Comparison of ENCODE assay signal across 12 cellular contexts in the genomic region with DNA sequence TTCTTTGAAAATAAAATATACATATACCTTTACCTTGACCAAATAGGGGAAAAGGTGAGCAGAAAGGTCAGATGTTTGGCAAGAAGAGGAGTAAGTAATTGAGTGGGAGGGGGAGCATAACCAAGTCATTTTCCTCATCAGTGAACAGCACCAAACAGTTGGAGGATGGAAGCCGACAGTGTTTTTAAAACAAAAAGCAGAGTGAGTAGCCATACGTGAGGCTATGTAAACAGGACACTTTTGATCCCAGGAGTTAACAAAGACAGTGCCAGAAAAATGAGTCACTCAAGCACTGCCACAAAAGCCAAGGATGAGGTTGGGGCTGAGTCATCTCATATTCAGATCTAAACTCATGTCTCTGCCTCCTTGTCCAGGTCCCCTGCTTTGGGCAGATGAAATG.
A peak's percentile ranks its signal among the peaks of the same experiment; 100 is the strongest.
DNase-seq lines count a peak whose midpoint lies in the region; ATAC-seq, FAIRE-seq and TF ChIP-seq lines count a peak whose summit lies in the region.
"Had no signal": no experiment of that assay in that cellular context is flagged by ENCODE, and none has a peak within 500 bp of the region (broad histone marks: within the 10 kb centered on the region; RNA-seq: fewer than 3 reads in every experiment).

No MANE protein-coding gene starts in this region.

- no peak for TF ChIP-seq RAD21 in HepG2 (CRISPR knock-in tag; IDR thresholded peaks at IDR 0.05)

- WGBS in HepG2 (ENCODE audit: low lambda C conversion rate) = 9% methylated on average over 2 of the region's 2 CpGs

- FAIRE-seq in HepG2 (lab: Jason Lieb, UNC) = no peak
- FAIRE-seq: colon had no signal

- H3K27ac ChIP-seq in HepG2 (ENCODE audit: extremely low read length, insufficient read depth, low read length) (no peak overlapping the region), vagina (no peak overlapping the region)

- CTCF ChIA-PET in HepG2 (lab: Yijun Ruan, JAX; ENCODE audit: low intra/inter-chr PET ratio, low total read pairs) = no interaction called here

- H4K20me1 ChIP-seq in HepG2 (ENCODE audit: insufficient read depth, low read length) = no peaks in the 10 kb centered on the region

- H3K9ac ChIP-seq in HepG2 (ENCODE audit: insufficient read depth, low read depth, low read length) = no peak overlapping the region

- POLR2A ChIA-PET in HepG2 (lab: Yijun Ruan, JAX) = no interaction called here

- H3K4me1 ChIP-seq in HepG2 (ENCODE audit: insufficient read depth, low read length) = no peaks in the 10 kb centered on the region
- H3K4me1 ChIP-seq in vagina = no peaks in the 10 kb centered on the region

- H3K79me2 ChIP-seq in HepG2 (ENCODE audit: insufficient read depth, low read length) = no peaks in the 10 kb centered on the region

- ATAC-seq in HepG2 = peak; percentile 92
- ATAC-seq in GM21390 (IDR thresholded peaks at IDR 0.05; ENCODE audit: unreplicated experiment) = no peak

- in situ Hi-C loops in Caki2 (cut with HindIII; ENCODE audit: low pct_unique_long_range_greater_than_20kb, low sequenced_read_pairs) = no loop called here
- in situ Hi-C loops in HepG2 (cut with HindIII; ENCODE audit: extremely low pct_ligation_motif_present, low pct_unique_long_range_greater_than_20kb) = no loop called here

- H3K36me3 ChIP-seq in HepG2 (replicated peaks in 1 of 2; ENCODE audit: control insufficient read depth in 1 of 2, insufficient read depth in 2 of 2, low read length in 2 of 2) (no peaks in the 10 kb centered on the region), vagina (no peaks in the 10 kb centered on the region)

- no peak for TF ChIP-seq POLR2A in HepG2 (IDR thresholded peaks at IDR 0.05; ENCODE audit: insufficient read depth in 1 of 2, low read depth in 2 of 2, low read length in 2 of 2)
- TF ChIP-seq POLR2A in vagina (IDR thresholded peaks at IDR 0.05) = no peak

- no TSS peak for BruUV-seq in HepG2 (replicated peaks; lab: Mats Ljungman, UMichigan)

- no peaks in the 10 kb centered on the region for H3K9me3 ChIP-seq in HepG2 (ENCODE audit: low read length)
- H3K9me3 ChIP-seq in vagina = no peaks in the 10 kb centered on the region

- DNase-seq in Caki2 (ENCODE audit: low read depth) = peak; percentile 81
- DNase-seq in LHCN-M2 (ENCODE audit: low read depth) = peak; percentile 96
- DNase-seq in brain pericyte (ENCODE audit: low read depth, low spot score) = peak; percentile 61
- DNase-seq in HepG2 (ENCODE audit: low spot score) = peak; percentile 69
- no peak for DNase-seq in vagina (ENCODE audit: extremely low spot score in 2 of 2)
- DNase-seq in anterior cingulate cortex (lab: John Stamatoyannopoulos, UW) = no peak
- no peak for DNase-seq in stimulated activated CD4-positive, alpha-beta T cell treated with anti-CD3 and anti-CD28 coated beads, Interleukin-2, amount 100 ng/mL, for 24 hours
- DNase-seq: activated CD4-positive, alpha-beta T cell treated with anti-CD3 and anti-CD28 coated beads, Interleukin-2, amount 10 ng/mL, durations not matched to agents 24 days and 14 days; DND-41; NCI-H510A treated with DMSO at 0.1 percent for 48 hours had no signal

- intact Hi-C loops in HepG2 (cut with micrococcal nuclease; ENCODE audit: unreplicated experiment) (no loop called here), vagina (cut with DNase I) (no loop called here)

- TF ChIP-seq EP300 in HepG2 (IDR thresholded peaks at IDR 0.05; ENCODE audit: low read depth in 2 of 2, low read length in 2 of 2) = no peak
- no peak for TF ChIP-seq EP300 in HepG2 (CRISPR knock-in tag; IDR thresholded peaks at IDR 0.05; ENCODE audit: borderline replicate concordance)

- no peak overlapping the region for H2AFZ ChIP-seq in HepG2 (ENCODE audit: low read length)

- H3K4me2 ChIP-seq in HepG2 (ENCODE audit: low read depth, low read length) = no peak overlapping the region

- TF ChIP-seq CTCF in HepG2 (CRISPR knock-in tag; IDR thresholded peaks at IDR 0.05) = no peak
- TF ChIP-seq CTCF in vagina (IDR thresholded peaks at IDR 0.05) = no peak

- no peaks in the 10 kb centered on the region for H3K27me3 ChIP-seq in HepG2 (ENCODE audit: control insufficient read depth in 1 of 2, insufficient read depth in 2 of 2, low read length in 2 of 2)
- H3K27me3 ChIP-seq in vagina = no peaks in the 10 kb centered on the region

- H3K4me3 ChIP-seq in HepG2 (replicated peaks in 1 of 3; ENCODE audit: insufficient read depth in 1 of 3, low read depth in 2 of 3, low read length in 3 of 3) (no peak overlapping the region), vagina (no peak overlapping the region)

TF ChIP-seq in HepG2, 621 proteins besides CTCF, POLR2A, EP300 and RAD21 (continues in another document):
- TF ChIP-seq, protein P1, sequence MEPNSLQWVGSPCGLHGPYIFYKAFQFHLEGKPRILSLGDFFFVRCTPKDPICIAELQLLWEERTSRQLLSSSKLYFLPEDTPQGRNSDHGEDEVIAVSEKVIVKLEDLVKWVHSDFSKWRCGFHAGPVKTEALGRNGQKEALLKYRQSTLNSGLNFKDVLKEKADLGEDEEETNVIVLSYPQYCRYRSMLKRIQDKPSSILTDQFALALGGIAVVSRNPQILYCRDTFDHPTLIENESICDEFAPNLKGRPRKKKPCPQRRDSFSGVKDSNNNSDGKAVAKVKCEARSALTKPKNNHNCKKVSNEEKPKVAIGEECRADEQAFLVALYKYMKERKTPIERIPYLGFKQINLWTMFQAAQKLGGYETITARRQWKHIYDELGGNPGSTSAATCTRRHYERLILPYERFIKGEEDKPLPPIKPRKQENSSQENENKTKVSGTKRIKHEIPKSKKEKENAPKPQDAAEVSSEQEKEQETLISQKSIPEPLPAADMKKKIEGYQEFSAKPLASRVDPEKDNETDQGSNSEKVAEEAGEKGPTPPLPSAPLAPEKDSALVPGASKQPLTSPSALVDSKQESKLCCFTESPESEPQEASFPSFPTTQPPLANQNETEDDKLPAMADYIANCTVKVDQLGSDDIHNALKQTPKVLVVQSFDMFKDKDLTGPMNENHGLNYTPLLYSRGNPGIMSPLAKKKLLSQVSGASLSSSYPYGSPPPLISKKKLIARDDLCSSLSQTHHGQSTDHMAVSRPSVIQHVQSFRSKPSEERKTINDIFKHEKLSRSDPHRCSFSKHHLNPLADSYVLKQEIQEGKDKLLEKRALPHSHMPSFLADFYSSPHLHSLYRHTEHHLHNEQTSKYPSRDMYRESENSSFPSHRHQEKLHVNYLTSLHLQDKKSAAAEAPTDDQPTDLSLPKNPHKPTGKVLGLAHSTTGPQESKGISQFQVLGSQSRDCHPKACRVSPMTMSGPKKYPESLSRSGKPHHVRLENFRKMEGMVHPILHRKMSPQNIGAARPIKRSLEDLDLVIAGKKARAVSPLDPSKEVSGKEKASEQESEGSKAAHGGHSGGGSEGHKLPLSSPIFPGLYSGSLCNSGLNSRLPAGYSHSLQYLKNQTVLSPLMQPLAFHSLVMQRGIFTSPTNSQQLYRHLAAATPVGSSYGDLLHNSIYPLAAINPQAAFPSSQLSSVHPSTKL (CRISPR knock-in tag; IDR thresholded peaks at IDR 0.05) = peak; percentile 49; the same call in 1 of the 2 replicates
- TF ChIP-seq, protein P2, sequence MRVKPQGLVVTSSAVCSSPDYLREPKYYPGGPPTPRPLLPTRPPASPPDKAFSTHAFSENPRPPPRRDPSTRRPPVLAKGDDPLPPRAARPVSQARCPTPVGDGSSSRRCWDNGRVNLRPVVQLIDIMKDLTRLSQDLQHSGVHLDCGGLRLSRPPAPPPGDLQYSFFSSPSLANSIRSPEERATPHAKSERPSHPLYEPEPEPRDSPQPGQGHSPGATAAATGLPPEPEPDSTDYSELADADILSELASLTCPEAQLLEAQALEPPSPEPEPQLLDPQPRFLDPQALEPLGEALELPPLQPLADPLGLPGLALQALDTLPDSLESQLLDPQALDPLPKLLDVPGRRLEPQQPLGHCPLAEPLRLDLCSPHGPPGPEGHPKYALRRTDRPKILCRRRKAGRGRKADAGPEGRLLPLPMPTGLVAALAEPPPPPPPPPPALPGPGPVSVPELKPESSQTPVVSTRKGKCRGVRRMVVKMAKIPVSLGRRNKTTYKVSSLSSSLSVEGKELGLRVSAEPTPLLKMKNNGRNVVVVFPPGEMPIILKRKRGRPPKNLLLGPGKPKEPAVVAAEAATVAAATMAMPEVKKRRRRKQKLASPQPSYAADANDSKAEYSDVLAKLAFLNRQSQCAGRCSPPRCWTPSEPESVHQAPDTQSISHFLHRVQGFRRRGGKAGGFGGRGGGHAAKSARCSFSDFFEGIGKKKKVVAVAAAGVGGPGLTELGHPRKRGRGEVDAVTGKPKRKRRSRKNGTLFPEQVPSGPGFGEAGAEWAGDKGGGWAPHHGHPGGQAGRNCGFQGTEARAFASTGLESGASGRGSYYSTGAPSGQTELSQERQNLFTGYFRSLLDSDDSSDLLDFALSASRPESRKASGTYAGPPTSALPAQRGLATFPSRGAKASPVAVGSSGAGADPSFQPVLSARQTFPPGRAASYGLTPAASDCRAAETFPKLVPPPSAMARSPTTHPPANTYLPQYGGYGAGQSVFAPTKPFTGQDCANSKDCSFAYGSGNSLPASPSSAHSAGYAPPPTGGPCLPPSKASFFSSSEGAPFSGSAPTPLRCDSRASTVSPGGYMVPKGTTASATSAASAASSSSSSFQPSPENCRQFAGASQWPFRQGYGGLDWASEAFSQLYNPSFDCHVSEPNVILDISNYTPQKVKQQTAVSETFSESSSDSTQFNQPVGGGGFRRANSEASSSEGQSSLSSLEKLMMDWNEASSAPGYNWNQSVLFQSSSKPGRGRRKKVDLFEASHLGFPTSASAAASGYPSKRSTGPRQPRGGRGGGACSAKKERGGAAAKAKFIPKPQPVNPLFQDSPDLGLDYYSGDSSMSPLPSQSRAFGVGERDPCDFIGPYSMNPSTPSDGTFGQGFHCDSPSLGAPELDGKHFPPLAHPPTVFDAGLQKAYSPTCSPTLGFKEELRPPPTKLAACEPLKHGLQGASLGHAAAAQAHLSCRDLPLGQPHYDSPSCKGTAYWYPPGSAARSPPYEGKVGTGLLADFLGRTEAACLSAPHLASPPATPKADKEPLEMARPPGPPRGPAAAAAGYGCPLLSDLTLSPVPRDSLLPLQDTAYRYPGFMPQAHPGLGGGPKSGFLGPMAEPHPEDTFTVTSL (CRISPR knock-in tag; IDR thresholded peaks at IDR 0.05; ENCODE audit: borderline replicate concordance) = peak; percentile 62; the same call in 1 of the 2 replicates
- TF ChIP-seq ZBTB42 (CRISPR knock-in tag; IDR thresholded peaks at IDR 0.05) (no peak), SMARCE1 (IDR thresholded peaks at IDR 0.05; ENCODE audit: borderline replicate concordance) (no peak), DR1 (CRISPR knock-in tag; IDR thresholded peaks at IDR 0.05) (no peak), NR2F1 (CRISPR knock-in tag; IDR thresholded peaks at IDR 0.05) (no peak), ZNF225 (CRISPR knock-in tag; IDR thresholded peaks at IDR 0.05) (no peak), BRD4 (CRISPR knock-in tag; IDR thresholded peaks at IDR 0.05) (no peak), GATAD2A (CRISPR knock-in tag; IDR thresholded peaks at IDR 0.05) (0 out of 2 replicates have a peak, but pooled peaks have one; percentile 20), ZNF382 (CRISPR knock-in tag; IDR thresholded peaks at IDR 0.05; ENCODE audit: borderline replicate concordance) (no peak), MYNN (CRISPR knock-in tag; IDR thresholded peaks at IDR 0.05; ENCODE audit: low read depth) (no peak), ARNT (IDR thresholded peaks at IDR 0.05) (no peak), ZNF564 (CRISPR knock-in tag; IDR thresholded peaks at IDR 0.05) (no peak), PLRG1 (conservative IDR thresholded peaks at IDR 0.05) (no peak)

Comparison
In these comparisons a context has a peak if more than half of its experiments do, and no peak if none do; other contexts are left out.
1. DNase-seq: peak in Caki2 (single experiment), LHCN-M2 (single experiment), brain pericyte (single experiment) and HepG2 (single experiment); none in vagina (0 of 2), anterior cingulate cortex (0 of 58) and stimulated activated CD4-positive, alpha-beta T cell treated with anti-CD3 and anti-CD28 coated beads, Interleukin-2, amount 100 ng/mL, for 24 hours (0 of 2).